Comparison of ENCODE assay signal across 24 cellular contexts in the genomic region with DNA sequence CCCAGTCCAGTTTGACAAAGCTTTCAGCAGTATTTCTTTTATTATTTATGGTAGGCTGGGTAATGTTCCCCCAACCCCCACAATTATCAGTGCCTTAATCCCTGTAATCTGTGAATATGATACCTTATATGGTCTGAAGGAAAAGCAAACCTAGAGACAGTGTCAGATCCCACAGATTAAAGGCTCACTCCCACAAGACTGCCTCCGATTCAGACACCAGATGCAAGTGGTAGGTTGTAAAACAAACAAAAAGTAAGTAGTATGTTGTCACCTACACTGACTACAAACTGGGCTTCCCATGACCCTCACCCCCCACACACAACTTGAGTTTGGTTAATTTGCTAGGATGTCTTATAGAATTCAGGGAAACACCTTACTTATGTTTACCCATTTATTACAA.
DNase-seq lines count a peak whose midpoint lies in the region; ATAC-seq and TF ChIP-seq lines count a peak whose summit lies in the region.
"Had no signal": no experiment of that assay in that cellular context is flagged by ENCODE, and none has a peak within 500 bp of the region (broad histone marks: within the 10 kb centered on the region; RNA-seq: fewer than 3 reads in every experiment).

No MANE protein-coding gene starts in this region.

- H3K27ac ChIP-seq in HEK293 (ENCODE audit: extremely low read depth, low read depth, low read length) (no peak overlapping the region), right lobe of liver (no peak overlapping the region)
- H3K27ac ChIP-seq: A549; BLaER1 treated with 17β-estradiol and CSF1 and Interleukin-3, amounts not matched to agents 10 nM and 100 nM; GM23248 had no signal

- H3K27me3 ChIP-seq in right lobe of liver, result no peaks in the 10 kb centered on the region
- H3K27me3 ChIP-seq: BE2C; BLaER1 treated with 17β-estradiol and CSF1 and Interleukin-3, amounts not matched to agents 10 nM and 100 nM had no signal

- POLR2A ChIA-PET in HEK293 (lab: Yijun Ruan, JAX), result no interaction called here

- DNase-seq in NCI-H82 treated with DMSO at 0.1 percent for 48 hours (lab: John Stamatoyannopoulos, UW; ENCODE audit: unreplicated experiment) (peak; percentile 89), left kidney (ENCODE audit: low read depth, low spot score) (peak; percentile 21), right lobe of liver (no peak), ureter (ENCODE audit: low spot score) (no peak)
- DNase-seq in activated CD4-positive, alpha-beta T cell treated with anti-CD3 and anti-CD28 coated beads for 1 hour, result no peak
- DNase-seq: 8988T; ACHN; AML-193; BE2C; CD4-positive, alpha-beta T cell; CD8-positive, alpha-beta memory T cell; DMS 273 treated with DMSO at 0.1 percent for 48 hours; DMS79; EL; GDM1; GM23248; H9; HFFc6 had no signal

- no peak overlapping the region for H3K4me3 ChIP-seq in HEK293 (ENCODE audit: low read depth, low read length)
- H3K4me3 ChIP-seq in right lobe of liver, result no peak overlapping the region
- H3K4me3 ChIP-seq: A549; BLaER1 treated with 17β-estradiol and CSF1 and Interleukin-3, amounts not matched to agents 10 nM and 100 nM; GM12878; GM23248 had no signal

- intact Hi-C loops in right lobe of liver (cut with DNase I), result no loop called here

- no peak for TF ChIP-seq POLR2A in right lobe of liver (IDR thresholded peaks at IDR 0.05)

- no peak for ATAC-seq in right lobe of liver
- no peak for ATAC-seq in HG02588 (IDR thresholded peaks at IDR 0.05; ENCODE audit: unreplicated experiment)
- ATAC-seq: A549, GM12878, HCT116 had no signal

- H3K36me3 ChIP-seq in HEK293 (ENCODE audit: control insufficient read depth in 2 of 2, insufficient read depth in 1 of 2, low read length in 2 of 2) (no peaks in the 10 kb centered on the region), right lobe of liver (no peaks in the 10 kb centered on the region)
- H3K36me3 ChIP-seq: BE2C; BLaER1 treated with 17β-estradiol and CSF1 and Interleukin-3, amounts not matched to agents 10 nM and 100 nM had no signal

- CTCF ChIA-PET in HEK293 (lab: Yijun Ruan, JAX), result no interaction called here

- H3K9me3 ChIP-seq in HEK293 (ENCODE audit: control insufficient read depth, insufficient read depth, low read depth, low read length) (no peaks in the 10 kb centered on the region), right lobe of liver (no peaks in the 10 kb centered on the region)
- H3K9me3 ChIP-seq: A549 had no signal

- TF ChIP-seq CTCF in HEK293 (tag by site-specific recombination; IDR thresholded peaks at IDR 0.05) (no peak), right lobe of liver (IDR thresholded peaks at IDR 0.05) (no peak)

- WGBS in right lobe of liver (ENCODE audit: insufficient coverage, low coverage, low lambda C conversion rate, missing lambda C conversion rate), result 67% methylated on average over 1 of the region's 1 CpG

- no peaks in the 10 kb centered on the region for H3K4me1 ChIP-seq in HEK293 (ENCODE audit: control insufficient read depth, insufficient read depth, low read length)
- no peaks in the 10 kb centered on the region for H3K4me1 ChIP-seq in right lobe of liver
- H3K4me1 ChIP-seq: A549; BLaER1 treated with 17β-estradiol and CSF1 and Interleukin-3, amounts not matched to agents 10 nM and 100 nM had no signal

TF ChIP-seq in HEK293, 187 proteins besides CTCF, POLR2A, EP300 and RAD21:
- TF ChIP-seq TRIM28 (IDR thresholded peaks at IDR 0.05; ENCODE audit: borderline replicate concordance, low read length) (no peak), KLF16 (tag by site-specific recombination; IDR thresholded peaks at IDR 0.05) (no peak), ZBTB21 (tag by site-specific recombination; IDR thresholded peaks at IDR 0.05) (no peak), GFI1B (tag by site-specific recombination; IDR thresholded peaks at IDR 0.05) (no peak), ZNF121 (tag by site-specific recombination; IDR thresholded peaks at IDR 0.05) (no peak), ZNF211 (tag by site-specific recombination; IDR thresholded peaks at IDR 0.05; ENCODE audit: low read depth) (no peak), ZNF548 (tag by site-specific recombination; IDR thresholded peaks at IDR 0.05) (no peak), EGR2 (tag by site-specific recombination; IDR thresholded peaks at IDR 0.05; ENCODE audit: low read depth) (peak; percentile 82), KLF1 (tag by site-specific recombination; IDR thresholded peaks at IDR 0.05) (no peak), ZNF670 (tag by site-specific recombination; IDR thresholded peaks at IDR 0.05; ENCODE audit: low read depth) (no peak), ZFHX2 (tag by site-specific recombination; conservative IDR thresholded peaks at IDR 0.05) (peak; percentile 53), ZNF394 (tag by site-specific recombination; IDR thresholded peaks at IDR 0.05; ENCODE audit: borderline replicate concordance) (no peak), ZNF791 (tag by site-specific recombination; IDR thresholded peaks at IDR 0.05) (no peak), BCL11A (tag by site-specific recombination; IDR thresholded peaks at IDR 0.05; ENCODE audit: low read depth) (no peak), ZNF223 (tag by site-specific recombination; IDR thresholded peaks at IDR 0.05) (no peak), ZNF585B (tag by site-specific recombination; IDR thresholded peaks at IDR 0.05) (no peak)
- TF ChIP-seq, protein P1, sequence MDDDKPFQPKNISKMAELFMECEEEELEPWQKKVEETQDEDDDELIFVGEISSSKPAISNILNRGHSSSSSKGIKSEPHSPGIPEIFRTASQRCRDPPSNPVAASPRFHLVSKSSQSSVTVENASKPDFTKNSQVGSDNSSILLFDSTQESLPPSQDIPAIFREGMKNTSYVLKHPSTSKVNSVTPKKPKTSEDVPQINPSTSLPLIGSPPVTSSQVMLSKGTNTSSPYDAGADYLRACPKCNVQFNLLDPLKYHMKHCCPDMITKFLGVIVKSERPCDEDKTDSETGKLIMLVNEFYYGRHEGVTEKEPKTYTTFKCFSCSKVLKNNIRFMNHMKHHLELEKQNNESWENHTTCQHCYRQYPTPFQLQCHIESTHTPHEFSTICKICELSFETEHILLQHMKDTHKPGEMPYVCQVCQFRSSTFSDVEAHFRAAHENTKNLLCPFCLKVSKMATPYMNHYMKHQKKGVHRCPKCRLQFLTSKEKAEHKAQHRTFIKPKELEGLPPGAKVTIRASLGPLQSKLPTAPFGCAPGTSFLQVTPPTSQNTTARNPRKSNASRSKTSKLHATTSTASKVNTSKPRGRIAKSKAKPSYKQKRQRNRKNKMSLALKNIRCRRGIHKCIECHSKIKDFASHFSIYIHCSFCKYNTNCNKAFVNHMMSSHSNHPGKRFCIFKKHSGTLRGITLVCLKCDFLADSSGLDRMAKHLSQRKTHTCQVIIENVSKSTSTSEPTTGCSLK (tag by site-specific recombination; IDR thresholded peaks at IDR 0.05), result no peak
TF ChIP-seq in HEK293: peak in this region for 2.

Comparison
In these comparisons a context has a peak if more than half of its experiments do, and no peak if none do; other contexts are left out.
1. DNase-seq: peak in NCI-H82 treated with DMSO at 0.1 percent for 48 hours (single experiment) and left kidney (single experiment); none in activated CD4-positive, alpha-beta T cell treated with anti-CD3 and anti-CD28 coated beads for 1 hour (single experiment), right lobe of liver (0 of 3) and ureter (single experiment).